Comparison of ENCODE assay signal across 1 cellular context in genomic region chr1:228879164-228879563, GRCh38.
TF ChIP-seq lines count a peak whose summit lies in the region.

No MANE protein-coding gene starts in this region.

TF ChIP-seq in HEK293, 187 proteins besides CTCF, POLR2A, EP300 and RAD21 (continued from another document):
- TF ChIP-seq ZNF518A (tag by site-specific recombination; conservative IDR thresholded peaks at IDR 0.05; ENCODE audit: low read depth) (no peak), ZNF266 (tag by site-specific recombination; IDR thresholded peaks at IDR 0.05; ENCODE audit: low read depth) (no peak), ZNF664 (tag by site-specific recombination; IDR thresholded peaks at IDR 0.05) (no peak), ZNF529 (tag by site-specific recombination; IDR thresholded peaks at IDR 0.05; ENCODE audit: insufficient replicate concordance) (no peak), ZNF138 (tag by site-specific recombination; IDR thresholded peaks at IDR 0.05; ENCODE audit: borderline replicate concordance) (no peak), ZNF660 (tag by site-specific recombination; IDR thresholded peaks at IDR 0.05) (no peak), ZSCAN30 (tag by site-specific recombination; IDR thresholded peaks at IDR 0.05) (no peak), ZBTB8A (tag by site-specific recombination; IDR thresholded peaks at IDR 0.05) (no peak), ZNF580 (tag by site-specific recombination; IDR thresholded peaks at IDR 0.05) (peak; percentile 73)
